In genomic region chr1:36703526-36704208, GRCh38 we compare ENCODE assay signal across 9 cellular contexts.
DNase-seq lines count a peak whose midpoint lies in the region; ATAC-seq and TF ChIP-seq lines count a peak whose summit lies in the region.
"Had no signal": no experiment of that assay in that cellular context is flagged by ENCODE, and none has a peak within 500 bp of the region (broad histone marks: within the 10 kb centered on the region; RNA-seq: fewer than 3 reads in every experiment).

No MANE protein-coding gene starts in this region.

- H3K9me3 ChIP-seq in SJCRH30 (replicated peaks) (no peaks in the 10 kb centered on the region), vagina (no peaks in the 10 kb centered on the region)

- DNase-seq in NCI-H1048 (lab: John Stamatoyannopoulos, UW) (peak; percentile 17), SJCRH30 (peak; percentile 70 to 81), Right ventricle myocardium inferior (ENCODE audit: missing footprints) (peak; percentile 86), pons (ENCODE audit: low spot score) (peak; percentile 83), vagina (ENCODE audit: extremely low spot score in 2 of 2) (no peak)
- DNase-seq in activated naive CD4-positive, alpha-beta T cell treated with anti-CD3 and anti-CD28 coated beads, Interleukin-2, amount 50 U/mL, for 72 hours (ENCODE audit: low spot score in 2 of 2), result peak; percentile 60 to 80

- H3K4me3 ChIP-seq in GM12875 (ENCODE audit: low read depth, low read length) (no peak overlapping the region), SJCRH30 (no peak overlapping the region), vagina (no peak overlapping the region)

- H3K4me1 ChIP-seq in SJCRH30 (no peaks in the 10 kb centered on the region), vagina (no peaks in the 10 kb centered on the region)

- H3K27ac ChIP-seq in SJCRH30, result no peak overlapping the region
- H3K27ac ChIP-seq in vagina, result no peak overlapping the region
- H3K27ac ChIP-seq: epithelial cell of prostate had no signal

- no peak overlapping the region for H3K27ac Mint-ChIP-seq in activated naive CD4-positive, alpha-beta T cell treated with anti-CD3 and anti-CD28 coated beads, Interleukin-2, amount 50 U/mL, for 72 hours

- TF ChIP-seq POLR2A in vagina (IDR thresholded peaks at IDR 0.05), result no peak

- ATAC-seq in activated naive CD4-positive, alpha-beta T cell treated with anti-CD3 and anti-CD28 coated beads, Interleukin-2, amount 50 U/mL, for 72 hours, result peak; percentile 76 to 85
- peak; percentile 83 for ATAC-seq in Right ventricle myocardium inferior
- ATAC-seq in HG03469 (IDR thresholded peaks at IDR 0.05; ENCODE audit: unreplicated experiment), result no peak

- TF ChIP-seq CTCF in GM12875 (IDR thresholded peaks at IDR 0.05; ENCODE audit: borderline replicate concordance, insufficient read depth, low read depth, low read length) (peak; percentile 97), vagina (IDR thresholded peaks at IDR 0.05) (peak; percentile 44 to 60 (median 45))

- intact Hi-C loops in Right ventricle myocardium inferior (cut with DNase I), result loop anchor here (2.0 to 5.0 kb wide), 2 partner anchors 335 to 729 kb away; no protein-coding TSS in a partner anchor
- intact Hi-C loops in vagina (cut with DNase I), result no loop called here

- no peaks in the 10 kb centered on the region for H3K9me3 Mint-ChIP-seq in activated naive CD4-positive, alpha-beta T cell treated with anti-CD3 and anti-CD28 coated beads, Interleukin-2, amount 50 U/mL, for 72 hours

- H3K36me3 ChIP-seq in SJCRH30 (no peaks in the 10 kb centered on the region), vagina (no peaks in the 10 kb centered on the region)

- H3K27me3 ChIP-seq in SJCRH30 (peaks cover 43% of the 10 kb centered on the region), vagina (no peaks in the 10 kb centered on the region)

- H3K36me3 Mint-ChIP-seq in activated naive CD4-positive, alpha-beta T cell treated with anti-CD3 and anti-CD28 coated beads, Interleukin-2, amount 50 U/mL, for 72 hours, result no peaks in the 10 kb centered on the region

Comparison
In these comparisons a context has a peak if more than half of its experiments do, and no peak if none do; other contexts are left out.
1. DNase-seq: peak in NCI-H1048 (single experiment), SJCRH30 (2 of 2), activated naive CD4-positive, alpha-beta T cell treated with anti-CD3 and anti-CD28 coated beads, Interleukin-2, amount 50 U/mL, for 72 hours (2 of 2), Right ventricle myocardium inferior (single experiment) and pons (single experiment); none in vagina (0 of 2).